8 cellular contexts compared by ENCODE assay signal in the genomic region with DNA sequence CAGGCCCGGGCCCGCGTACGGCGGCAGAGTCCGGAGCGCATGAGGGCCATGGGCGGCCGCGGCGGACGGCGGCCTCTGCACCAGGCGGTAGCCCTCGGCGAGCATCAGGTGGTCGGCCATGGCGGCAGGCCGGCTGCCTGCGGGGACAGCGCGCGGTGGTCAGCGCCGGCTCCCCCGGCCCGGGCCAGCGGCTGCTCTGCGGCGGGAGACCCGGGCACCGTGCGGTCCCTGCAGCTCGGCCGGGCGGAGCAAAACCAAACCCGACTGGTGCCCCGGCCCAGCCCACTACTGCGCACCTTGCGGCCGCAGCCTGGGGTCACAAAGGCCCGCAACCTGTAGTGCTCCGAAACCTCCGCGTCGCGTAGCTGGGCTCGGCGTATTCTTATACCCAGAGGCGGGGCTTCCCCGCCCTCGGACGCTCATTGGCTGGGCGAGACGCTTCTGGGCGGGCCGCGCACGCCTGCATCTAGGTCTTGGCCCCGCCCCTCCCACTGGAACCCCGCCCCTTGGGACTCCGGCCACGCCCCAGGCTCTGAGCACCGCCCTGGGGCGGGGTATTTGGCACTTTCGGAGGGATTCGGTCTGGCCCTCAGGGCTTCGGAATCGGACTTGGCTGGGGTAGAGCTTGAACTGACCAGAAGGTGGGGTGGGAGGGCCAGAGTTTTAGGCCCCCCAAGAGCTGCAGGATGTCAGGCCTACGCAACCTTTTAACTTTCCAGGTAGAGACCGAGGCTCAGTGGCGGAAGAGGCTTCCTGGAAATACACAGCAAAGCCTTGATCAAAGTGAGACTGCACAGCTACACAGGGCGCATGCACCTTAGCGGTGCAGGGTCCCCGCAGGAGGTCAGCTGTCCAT. TPM values are rescaled to one million over a fixed set of nuclear protein-coding genes. Genes with fewer than 3 reads are reported as not detected.
DNase-seq lines count a peak whose midpoint lies in the region; ATAC-seq and TF ChIP-seq lines count a peak whose summit lies in the region.

A gene with protein sequence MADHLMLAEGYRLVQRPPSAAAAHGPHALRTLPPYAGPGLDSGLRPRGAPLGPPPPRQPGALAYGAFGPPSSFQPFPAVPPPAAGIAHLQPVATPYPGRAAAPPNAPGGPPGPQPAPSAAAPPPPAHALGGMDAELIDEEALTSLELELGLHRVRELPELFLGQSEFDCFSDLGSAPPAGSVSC (minus strand): TSS at position 356 of the 856 bp plus-strand sequence. CDS start 236 bp downstream, at position 120.

- ATAC-seq in HG02678 (IDR thresholded peaks at IDR 0.05; ENCODE audit: unreplicated experiment) (peak; percentile 95), T-helper 17 cell (peak; percentile 96), right cardiac atrium (peak; percentile 97), aorta (ENCODE audit: low FRiP score) (peak; percentile 96)

- peaks cover 10 to 25% of the 10 kb centered on the region in 2 donors for H3K4me1 ChIP-seq in ascending aorta
- peaks cover 7% of the 10 kb centered on the region for H3K4me1 ChIP-seq in right cardiac atrium (ENCODE audit: control insufficient read depth, insufficient read depth, low read length)
- no peaks in the 10 kb centered on the region for H3K4me1 ChIP-seq in aorta (ENCODE audit: control insufficient read depth in 1 of 2, insufficient read depth in 2 of 2, low read length in 2 of 2)

- H3K27ac ChIP-seq in ascending aorta (peak within 1 kb of the TSS; percentile 79 to 87), right cardiac atrium (ENCODE audit: low read length) (peak within 1 kb of the TSS; percentile 65), aorta (ENCODE audit: low read depth in 1 of 2, low read length in 2 of 2) (peak within 1 kb of the TSS; percentile 28 to 81)

- no peaks in the 10 kb centered on the region for H3K36me3 ChIP-seq in ascending aorta
- H3K36me3 ChIP-seq in aorta (ENCODE audit: control insufficient read depth in 1 of 2, insufficient read depth in 2 of 2, low read length in 1 of 2), result no peaks in the 10 kb centered on the region

- H3K27ac Mint-ChIP-seq in T-helper 17 cell, result peak within 1 kb of the TSS; percentile 75

- no peaks in the 10 kb centered on the region for H3K27me3 Mint-ChIP-seq in T-helper 17 cell

- 5% methylated on average over 75 of the region's 75 CpGs for WGBS in right cardiac atrium
- WGBS in aorta, 2 donors, result 5% methylated on average over 62 to 75 of the region's 75 CpGs

- no peaks in the 10 kb centered on the region for H3K36me3 Mint-ChIP-seq in T-helper 17 cell (ENCODE audit: low read depth)

- DNase-seq in NCI-H1417 (lab: John Stamatoyannopoulos, UW) (peak; percentile 94 to 96 (median 94)), T-helper 17 cell (peak; percentile 94 to 97 (median 95)), ascending aorta (ENCODE audit: low spot score in 2 of 2) (peak; percentile 82 to 97), right cardiac atrium (peak; percentile 95 to 99 (median 99)), putamen (ENCODE audit: low spot score) (peak; percentile 92), aorta (peak; percentile 97 to 99)

- H3K27me3 ChIP-seq in ascending aorta, result no peaks in the 10 kb centered on the region
- no peaks in the 10 kb centered on the region for H3K27me3 ChIP-seq in right cardiac atrium (ENCODE audit: control insufficient read depth, insufficient read depth)
- H3K27me3 ChIP-seq in aorta (ENCODE audit: control insufficient read depth in 1 of 2, insufficient read depth in 2 of 2, low read length in 1 of 2), result no peaks in the 10 kb centered on the region

- H3K4me1 Mint-ChIP-seq in T-helper 17 cell, result peaks cover 9% of the 10 kb centered on the region

- peak within 1 kb of the TSS; percentile 92 for H3K4me3 Mint-ChIP-seq in T-helper 17 cell

- peak; percentile 31; the same call in 2 of the 3 replicates for TF ChIP-seq CTCF in GM12872 (IDR thresholded peaks at IDR 0.05; ENCODE audit: insufficient read depth, low read depth, low read length)
- peak in 2 of 3 experiments; percentile 14 to 30 for TF ChIP-seq CTCF in ascending aorta (IDR thresholded peaks at IDR 0.05)

- H3K4me3 ChIP-seq in ascending aorta (peak within 1 kb of the TSS; percentile 97), right cardiac atrium (ENCODE audit: low read length) (peak within 1 kb of the TSS; percentile 71), aorta (ENCODE audit: low read length in 2 of 2) (peak within 1 kb of the TSS; percentile 36 to 92)

- intact Hi-C loops in ascending aorta (cut with DNase I) (loop anchor here (1.0 to 5.0 kb wide), 4 partner anchors 40 to 170 kb away; a partner anchor contains a TSS), right cardiac atrium (cut with DNase I) (no loop called here), aorta (cut with DNase I) (loop anchor here in 1 of 2 donors (2.0 kb wide), 1 partner anchor 83 kb away; no protein-coding TSS in a partner anchor)

- H3K9me3 ChIP-seq in T-helper 17 cell (ENCODE audit: control insufficient read depth, low read length, poor library complexity, severe bottlenecking) (no peaks in the 10 kb centered on the region), ascending aorta (no peaks in the 10 kb centered on the region), right cardiac atrium (ENCODE audit: control insufficient read depth, low read length) (no peaks in the 10 kb centered on the region), aorta (ENCODE audit: control insufficient read depth, low read length) (no peaks in the 10 kb centered on the region)

RNA-seq across cellular contexts. Expression of the gene that starts here (rescaled TPM):
- total RNA-seq in T-helper 17 cell (10 to 100 TPM; 17.2 to 23.6 TPM), ascending aorta (47.6 TPM), right cardiac atrium (10 to 100 TPM; 19.9 to 44.5 (median 38.2) TPM), aorta (10 to 100 TPM; 13.2 to 19.0 TPM)
- polyA plus RNA-seq in right cardiac atrium (13.7 TPM), aorta (10 to 100 TPM in 1 of 2 donors, 1 to 10 TPM in 1; 4.0 to 13.5 TPM)

Comparison
In these comparisons a context has a peak if more than half of its experiments do, and no peak if none do; other contexts are left out.
1. Peak in every context shown above with its lines: DNase-seq, ATAC-seq, H3K4me3 ChIP-seq and H3K27ac ChIP-seq.